14 cellular contexts compared by ENCODE assay signal in genomic region chr21:45577806-45578801, GRCh38. TPM values are rescaled to one million over a fixed set of nuclear protein-coding genes. Genes with fewer than 3 reads are reported as not detected.
A peak's percentile ranks its signal among the peaks of the same experiment; 100 is the strongest.
DNase-seq lines count a peak whose midpoint lies in the region; ATAC-seq and TF ChIP-seq lines count a peak whose summit lies in the region.
"Had no signal": no experiment of that assay in that cellular context is flagged by ENCODE, and none has a peak within 500 bp of the region (broad histone marks: within the 10 kb centered on the region; RNA-seq: fewer than 3 reads in every experiment).

No MANE protein-coding gene starts in this region.

- peaks cover 14% of the 10 kb centered on the region for H3K4me1 ChIP-seq in NT2/D1 (ENCODE audit: insufficient read depth, insufficient read length)

- no peaks in the 10 kb centered on the region for H3K36me3 Mint-ChIP-seq in stimulated activated naive B cell treated with anti-CD40 and anti-IgM and Interleukin-4, amounts not matched to agents 10 μg/mL and 1 μg/mL and 100 μg/mL, for 72 hours
- no peaks in the 10 kb centered on the region for H3K36me3 Mint-ChIP-seq in natural killer cell
- H3K36me3 Mint-ChIP-seq: activated naive CD8-positive, alpha-beta T cell treated with anti-CD3 and anti-CD28 coated beads for 36 hours had no signal

- no peaks in the 10 kb centered on the region for H3K36me3 ChIP-seq in NT2/D1 (ENCODE audit: insufficient read depth, insufficient read length, low read length)
- H3K36me3 ChIP-seq: esophagus squamous epithelium had no signal

- peaks cover 20% of the 10 kb centered on the region for H3K27me3 ChIP-seq in NT2/D1 (ENCODE audit: insufficient read depth, insufficient read length)

- H3K9me3 ChIP-seq in NT2/D1 (ENCODE audit: insufficient read depth, low read length): peaks cover 12% of the 10 kb centered on the region
- H3K9me3 ChIP-seq: esophagus squamous epithelium had no signal

- H3K9me3 Mint-ChIP-seq in stimulated activated naive B cell treated with anti-CD40 and anti-IgM and Interleukin-4, amounts not matched to agents 10 μg/mL and 1 μg/mL and 100 μg/mL, for 72 hours: peaks cover 0 to 2% of the 10 kb centered on the region in 2 donors
- H3K9me3 Mint-ChIP-seq in natural killer cell: no peaks in the 10 kb centered on the region

- H3K4me3 Mint-ChIP-seq in stimulated activated naive B cell treated with anti-CD40 and anti-IgM and Interleukin-4, amounts not matched to agents 10 μg/mL and 1 μg/mL and 100 μg/mL, for 72 hours: no peak overlapping the region
- no peak overlapping the region for H3K4me3 Mint-ChIP-seq in natural killer cell
- H3K4me3 Mint-ChIP-seq: activated naive CD8-positive, alpha-beta T cell treated with anti-CD3 and anti-CD28 coated beads for 36 hours; CD4-positive, alpha-beta T cell had no signal

- TF ChIP-seq CTCF in natural killer cell (IDR thresholded peaks at IDR 0.05): no peak

- no peak overlapping the region for H3K27ac Mint-ChIP-seq in stimulated activated naive B cell treated with anti-CD40 and anti-IgM and Interleukin-4, amounts not matched to agents 10 μg/mL and 1 μg/mL and 100 μg/mL, for 72 hours
- H3K27ac Mint-ChIP-seq in natural killer cell: no peak overlapping the region
- H3K27ac Mint-ChIP-seq: activated naive CD8-positive, alpha-beta T cell treated with anti-CD3 and anti-CD28 coated beads for 36 hours; CD4-positive, alpha-beta T cell had no signal

- H3K4me1 Mint-ChIP-seq in stimulated activated naive B cell treated with anti-CD40 and anti-IgM and Interleukin-4, amounts not matched to agents 10 μg/mL and 1 μg/mL and 100 μg/mL, for 72 hours: peaks cover 0 to 2% of the 10 kb centered on the region in 2 donors
- H3K4me1 Mint-ChIP-seq in natural killer cell: peaks cover 0 to 5% of the 10 kb centered on the region in 2 donors
- H3K4me1 Mint-ChIP-seq: activated naive CD8-positive, alpha-beta T cell treated with anti-CD3 and anti-CD28 coated beads for 36 hours had no signal

- intact Hi-C loops in natural killer cell (cut with micrococcal nuclease): no loop called here

- ATAC-seq in stimulated activated naive B cell treated with anti-CD40 and anti-IgM and Interleukin-4, amounts not matched to agents 10 μg/mL and 1 μg/mL and 100 μg/mL, for 72 hours (replicated peaks): no peak
- no peak for ATAC-seq in natural killer cell

- peaks cover 12 to 36% of the 10 kb centered on the region in 2 donors for H3K27me3 Mint-ChIP-seq in stimulated activated naive B cell treated with anti-CD40 and anti-IgM and Interleukin-4, amounts not matched to agents 10 μg/mL and 1 μg/mL and 100 μg/mL, for 72 hours
- peaks cover 0 to 4% of the 10 kb centered on the region in 2 donors for H3K27me3 Mint-ChIP-seq in natural killer cell (ENCODE audit: low read depth in 2 of 2)
- H3K27me3 Mint-ChIP-seq: CD4-positive, alpha-beta T cell had no signal

- peak overlapping the region; percentile 2 for H3K9ac ChIP-seq in NT2/D1 (ENCODE audit: insufficient read length, low read depth)

- TF ChIP-seq EP300 in Ishikawa (IDR thresholded peaks at IDR 0.05; ENCODE audit: borderline replicate concordance): no peak

- DNase-seq in DMS 273 (lab: John Stamatoyannopoulos, UW; ENCODE audit: unreplicated experiment) (peak; percentile 22), DMS 273 treated with DMSO at 0.1 percent for 48 hours (lab: John Stamatoyannopoulos, UW) (no peak), NT2/D1 (ENCODE audit: low read depth, low spot score) (no peak), mesenteric fat pad (ENCODE audit: low spot score) (peak; percentile 89), SK-N-DZ (ENCODE audit: low spot score) (no peak), natural killer cell (no peak)
- DNase-seq in stimulated activated naive B cell treated with anti-CD40 and anti-IgM and Interleukin-4, amounts not matched to agents 10 μg/mL and 1 μg/mL and 100 μg/mL, for 72 hours: no peak
- DNase-seq: activated naive CD8-positive, alpha-beta T cell treated with anti-CD3 and anti-CD28 coated beads for 36 hours; CD4-positive, alpha-beta T cell; esophagus squamous epithelium; hippocampal formation; NCI-H1436 had no signal

- no peak overlapping the region for H3K4me3 ChIP-seq in NT2/D1 (ENCODE audit: insufficient read length, low read depth)
- H3K4me3 ChIP-seq: esophagus squamous epithelium, skin epidermis had no signal

- TF ChIP-seq RAD21 in Ishikawa (IDR thresholded peaks at IDR 0.05; ENCODE audit: low read depth): no peak

TF ChIP-seq in Ishikawa, 13 proteins besides CTCF, POLR2A, EP300 and RAD21:
- peak; percentile 65 for TF ChIP-seq NFIC (IDR thresholded peaks at IDR 0.05)
- TF ChIP-seq FOXM1 (IDR thresholded peaks at IDR 0.05; ENCODE audit: borderline replicate concordance, low read depth): no peak

RNA-seq across cellular contexts. Expression of gene SLC19A1, which starts 35.9 kb away (rescaled TPM):
- 21.7 TPM for total RNA-seq in mesenteric fat pad
- polyA plus RNA-seq in SK-N-DZ (2014; cell fraction: cytosol; rRNA removed): 19.8 TPM in 2 replicates
- 23.4 and 29.2 TPM in 2 replicates for polyA plus RNA-seq in SK-N-DZ (2014; cell fraction: nucleus; rRNA removed)
- 1 to 10 TPM; 2.5 to 9.0 (median 4.9) TPM for total RNA-seq in natural killer cell

Comparison
In these comparisons a context has a peak if more than half of its experiments do, and no peak if none do; other contexts are left out.
1. DNase-seq: peak in DMS 273 (single experiment) and mesenteric fat pad (single experiment); none in DMS 273 treated with DMSO at 0.1 percent for 48 hours (single experiment), NT2/D1 (single experiment), SK-N-DZ (single experiment), stimulated activated naive B cell treated with anti-CD40 and anti-IgM and Interleukin-4, amounts not matched to agents 10 μg/mL and 1 μg/mL and 100 μg/mL, for 72 hours (single experiment) and natural killer cell (single experiment).